Comparison of ENCODE assay signal across 10 cellular contexts in the genomic region with DNA sequence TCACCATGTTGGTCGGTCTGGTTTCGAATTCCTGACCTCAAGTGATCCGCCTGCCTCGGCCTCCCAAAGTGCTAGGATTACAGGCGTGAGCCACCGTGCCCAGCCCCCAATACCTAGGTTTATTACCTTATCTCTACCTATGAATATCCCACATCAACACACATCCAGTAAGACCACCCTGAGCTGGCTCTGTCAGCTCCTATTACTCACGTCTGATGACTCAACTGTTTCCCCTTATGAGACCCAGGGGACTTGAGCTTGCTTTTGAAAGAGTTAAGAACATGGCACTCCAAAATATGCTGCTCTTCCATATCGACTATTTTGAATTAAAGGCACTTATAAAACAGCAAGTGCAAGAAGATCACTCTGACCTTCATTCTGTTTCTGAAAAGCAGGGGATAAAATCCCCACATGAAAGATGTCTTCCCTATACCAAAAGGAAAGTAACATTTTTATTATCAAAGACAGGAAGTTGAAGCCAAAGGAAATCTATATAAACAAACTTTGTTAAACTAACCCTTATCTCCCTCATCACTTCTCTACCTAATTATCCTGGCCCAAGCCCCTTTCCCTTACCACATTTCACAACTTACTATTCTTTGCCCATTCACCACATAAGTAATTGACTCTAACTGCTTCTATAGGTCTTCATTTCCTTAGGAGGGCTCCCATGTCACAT. TPM values are rescaled to one million over a fixed set of nuclear protein-coding genes. Genes with fewer than 3 reads are reported as not detected.
DNase-seq lines count a peak whose midpoint lies in the region; TF ChIP-seq lines count a peak whose summit lies in the region.
"Had no signal": no experiment of that assay in that cellular context is flagged by ENCODE, and none has a peak within 500 bp of the region (broad histone marks: within the 10 kb centered on the region; RNA-seq: fewer than 3 reads in every experiment).

No MANE protein-coding gene starts in this region.

- H3K4me1 ChIP-seq in testis, result peaks cover 16% of the 10 kb centered on the region
- no peaks in the 10 kb centered on the region for H3K4me1 ChIP-seq in endodermal cell (ENCODE audit: control insufficient read depth, insufficient read depth, low read length)

- peaks cover 31% of the 10 kb centered on the region for H3K4me1 Mint-ChIP-seq in activated naive CD4-positive, alpha-beta T cell treated with anti-CD3 and anti-CD28 coated beads, Interleukin-2, amount 50 U/mL, for 24 hours
- peaks cover 8% of the 10 kb centered on the region for H3K4me1 Mint-ChIP-seq in endodermal cell

- no peak for TF ChIP-seq POLR2A in testis (IDR thresholded peaks at IDR 0.05)

- H3K27me3 Mint-ChIP-seq in activated naive CD4-positive, alpha-beta T cell treated with anti-CD3 and anti-CD28 coated beads, Interleukin-2, amount 50 U/mL, for 24 hours, result no peaks in the 10 kb centered on the region
- H3K27me3 Mint-ChIP-seq in endodermal cell (ENCODE audit: insufficient read depth), result no peaks in the 10 kb centered on the region

- H3K9me3 ChIP-seq in testis (no peaks in the 10 kb centered on the region), endodermal cell (ENCODE audit: control insufficient read depth, low read length) (no peaks in the 10 kb centered on the region)

- H3K27me3 ChIP-seq in brain microvascular endothelial cell (replicated peaks) (no peaks in the 10 kb centered on the region), testis (no peaks in the 10 kb centered on the region), endodermal cell (ENCODE audit: control insufficient read depth, insufficient read depth, low read length, poor library complexity, severe bottlenecking) (no peaks in the 10 kb centered on the region)

- H3K27ac ChIP-seq in brain microvascular endothelial cell, result no peak overlapping the region
- H3K27ac ChIP-seq in testis, result peak overlapping the region; percentile 42 to 58
- H3K27ac ChIP-seq in endodermal cell (ENCODE audit: low read depth, low read length), result no peak overlapping the region
- H3K27ac ChIP-seq: PC-9 had no signal

- H3K27ac Mint-ChIP-seq in activated naive CD4-positive, alpha-beta T cell treated with anti-CD3 and anti-CD28 coated beads, Interleukin-2, amount 50 U/mL, for 24 hours, result peak overlapping the region; percentile 68
- no peak overlapping the region for H3K27ac Mint-ChIP-seq in endodermal cell

- H3K4me3 ChIP-seq in brain microvascular endothelial cell (ENCODE audit: low read depth, low read length) (no peak overlapping the region), testis (no peak overlapping the region), endodermal cell (ENCODE audit: low read length) (no peak overlapping the region)
- H3K4me3 ChIP-seq: PC-9 had no signal

- no peaks in the 10 kb centered on the region for H3K36me3 Mint-ChIP-seq in activated naive CD4-positive, alpha-beta T cell treated with anti-CD3 and anti-CD28 coated beads, Interleukin-2, amount 50 U/mL, for 24 hours
- H3K36me3 Mint-ChIP-seq in endodermal cell (ENCODE audit: low read depth), result no peaks in the 10 kb centered on the region

- H3K36me3 ChIP-seq in brain microvascular endothelial cell (replicated peaks) (no peaks in the 10 kb centered on the region), testis (ENCODE audit: low read depth, missing control alignments) (no peaks in the 10 kb centered on the region), endodermal cell (ENCODE audit: control insufficient read depth, insufficient read depth, low read length) (no peaks in the 10 kb centered on the region)

- intact Hi-C loops in testis (cut with DNase I; ENCODE audit: low total_unique reads), result no loop called here

- no peaks in the 10 kb centered on the region for H3K9me3 Mint-ChIP-seq in activated naive CD4-positive, alpha-beta T cell treated with anti-CD3 and anti-CD28 coated beads, Interleukin-2, amount 50 U/mL, for 24 hours
- peaks cover 3% of the 10 kb centered on the region for H3K9me3 Mint-ChIP-seq in endodermal cell

- DNase-seq in activated naive CD4-positive, alpha-beta T cell treated with anti-CD3 and anti-CD28 coated beads, Interleukin-2, amount 50 U/mL, for 16 hours, result no peak
- DNase-seq in NCI-H2171 treated with DMSO at 0.1 percent for 48 hours (lab: John Stamatoyannopoulos, UW), result peak; percentile 27
- peak; percentile 61 for DNase-seq in brain microvascular endothelial cell
- DNase-seq in testis, result no peak
- DNase-seq in cerebellar cortex (ENCODE audit: low spot score), result no peak
- no peak for DNase-seq in putamen (ENCODE audit: low spot score)
- no peak for DNase-seq in endodermal cell
- DNase-seq: kidney glomerular epithelial cell, PC-9 had no signal

- H3K4me3 Mint-ChIP-seq in activated naive CD4-positive, alpha-beta T cell treated with anti-CD3 and anti-CD28 coated beads, Interleukin-2, amount 50 U/mL, for 24 hours, result peak overlapping the region; percentile 8
- no peak overlapping the region for H3K4me3 Mint-ChIP-seq in endodermal cell

- 79 to 83% methylated on average over 8 of the region's 8 CpGs for WGBS in testis, 2 donors
- WGBS in endodermal cell (ENCODE audit: insufficient coverage in 1 of 2, insufficient read length in 1 of 2), 2 experiments, result 94 to 95% methylated on average over 8 of the region's 8 CpGs

- in situ Hi-C loops in brain microvascular endothelial cell (cut with HindIII; ENCODE audit: low pct_ligation_motif_present, low sequenced_read_pairs), result no loop called here

- TF ChIP-seq CTCF in brain microvascular endothelial cell (IDR thresholded peaks at IDR 0.05; ENCODE audit: low read depth, low read length, missing control alignments) (no peak), testis (IDR thresholded peaks at IDR 0.05) (no peak), endodermal cell (conservative IDR thresholded peaks at IDR 0.05) (no peak)

- no peak overlapping the region for H3K9ac ChIP-seq in endodermal cell (ENCODE audit: extremely low read depth, low read length, poor library complexity, severe bottlenecking)

RNA-seq across cellular contexts. Expression of a gene that starts 41.3 kb away (rescaled TPM):
- total RNA-seq in testis (100 to 1,000 TPM; 117 to 160 TPM), endodermal cell (10 to 100 TPM; 76.9 to 93.3 TPM)
- polyA plus RNA-seq in testis (ENCODE audit: insufficient read depth, low read depth, low replicate concordance), result 59.3 TPM
- polyA plus RNA-seq in endodermal cell (2013, experiment 1 of 2), result 88.6 TPM
- 84.6 TPM for polyA plus RNA-seq in endodermal cell (2013, experiment 2 of 2)

RNA-seq across cellular contexts. Expression of a gene that starts 56.5 kb away (rescaled TPM):
- total RNA-seq in testis, result 100 to 1,000 TPM; 108 to 127 TPM
- 77.2 TPM for polyA plus RNA-seq in testis (ENCODE audit: insufficient read depth, low read depth, low replicate concordance)
- 10 to 100 TPM; 45.0 to 46.9 TPM for total RNA-seq in endodermal cell
- polyA plus RNA-seq in endodermal cell (2013, experiment 1 of 2), result 34.2 TPM
- 29.3 TPM for polyA plus RNA-seq in endodermal cell (2013, experiment 2 of 2)

Comparison
In these comparisons a context has a peak if more than half of its experiments do, and no peak if none do; other contexts are left out.
1. DNase-seq: peak in NCI-H2171 treated with DMSO at 0.1 percent for 48 hours (single experiment) and brain microvascular endothelial cell (single experiment); none in activated naive CD4-positive, alpha-beta T cell treated with anti-CD3 and anti-CD28 coated beads, Interleukin-2, amount 50 U/mL, for 16 hours (single experiment), testis (single experiment), cerebellar cortex (single experiment), putamen (single experiment) and endodermal cell (single experiment).
2. H3K27ac ChIP-seq: peak in testis (2 of 2); none in brain microvascular endothelial cell (single experiment) and endodermal cell (single experiment).